In the genomic region with DNA sequence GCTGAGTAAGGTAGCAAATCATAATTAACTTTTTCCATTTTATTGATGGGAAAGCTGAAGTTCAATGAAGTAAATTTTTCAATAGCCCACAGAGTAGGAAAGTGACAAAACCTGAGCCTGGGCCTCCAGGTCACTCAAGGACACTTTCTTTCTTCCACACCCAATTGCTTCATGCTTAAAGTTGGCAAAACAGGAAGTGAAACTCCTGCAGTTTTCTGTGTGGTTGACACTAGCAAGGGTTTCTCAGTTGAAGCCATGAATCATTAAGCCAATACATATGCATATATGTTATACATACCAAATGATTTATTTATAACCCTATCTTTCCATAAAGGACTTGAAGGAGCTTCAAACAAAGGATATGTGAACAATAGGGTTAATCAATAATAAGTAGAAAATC, we compare ENCODE assay signal across 8 cellular contexts.
A peak's percentile ranks its signal among the peaks of the same experiment; 100 is the strongest.
DNase-seq lines count a peak whose midpoint lies in the region; ATAC-seq lines count a peak whose summit lies in the region.

No MANE protein-coding gene starts in this region.

- peak overlapping the region; percentile 56 for H3K4me2 ChIP-seq in BLaER1

- H4K20me1 ChIP-seq in BLaER1 = no peaks in the 10 kb centered on the region

- ATAC-seq in GM19438 (IDR thresholded peaks at IDR 0.05; ENCODE audit: low read depth, unreplicated experiment) = peak; percentile 99
- peak; percentile 99 for ATAC-seq in HG03342 (IDR thresholded peaks at IDR 0.05; ENCODE audit: unreplicated experiment)
- ATAC-seq in activated naive CD8-positive, alpha-beta T cell treated with anti-CD3 and anti-CD28 coated beads, Interleukin-2, amount 50 U/mL, for 24 hours = peak; percentile 73
- peak; percentile 70 for ATAC-seq in stimulated activated effector memory CD8-positive, alpha-beta T cell treated with anti-CD3 and anti-CD28 coated beads, Interleukin-12 subunit alpha, Interleukin-12 subunit beta, amount 100 ng/mL, for 72 hours

- H3K9ac ChIP-seq in BLaER1 = no peak overlapping the region

- H3K27me3 Mint-ChIP-seq in activated naive CD8-positive, alpha-beta T cell treated with anti-CD3 and anti-CD28 coated beads, Interleukin-2, amount 50 U/mL, for 24 hours = peaks cover 4% of the 10 kb centered on the region

- H3K9me3 ChIP-seq in BLaER1 = no peaks in the 10 kb centered on the region

- no peaks in the 10 kb centered on the region for H3K9me3 Mint-ChIP-seq in activated naive CD8-positive, alpha-beta T cell treated with anti-CD3 and anti-CD28 coated beads, Interleukin-2, amount 50 U/mL, for 24 hours
- H3K9me3 Mint-ChIP-seq in stimulated activated effector memory CD8-positive, alpha-beta T cell treated with anti-CD3 and anti-CD28 coated beads, Interleukin-12 subunit alpha, Interleukin-12 subunit beta, amount 100 ng/mL, for 72 hours = peaks cover 2% of the 10 kb centered on the region

- H3K4me1 Mint-ChIP-seq in activated naive CD8-positive, alpha-beta T cell treated with anti-CD3 and anti-CD28 coated beads, Interleukin-2, amount 50 U/mL, for 24 hours = peaks cover 16% of the 10 kb centered on the region
- H3K4me1 Mint-ChIP-seq in stimulated activated effector memory CD8-positive, alpha-beta T cell treated with anti-CD3 and anti-CD28 coated beads, Interleukin-12 subunit alpha, Interleukin-12 subunit beta, amount 100 ng/mL, for 72 hours = no peaks in the 10 kb centered on the region

- H3K4me1 ChIP-seq in BLaER1 = peaks cover 40% of the 10 kb centered on the region

- H3K4me3 ChIP-seq in BLaER1 = no peak overlapping the region

- peak overlapping the region; percentile 66 for H3K27ac ChIP-seq in BLaER1

- no peaks in the 10 kb centered on the region for H3K36me3 Mint-ChIP-seq in activated naive CD8-positive, alpha-beta T cell treated with anti-CD3 and anti-CD28 coated beads, Interleukin-2, amount 50 U/mL, for 24 hours (ENCODE audit: low read depth)
- no peaks in the 10 kb centered on the region for H3K36me3 Mint-ChIP-seq in stimulated activated effector memory CD8-positive, alpha-beta T cell treated with anti-CD3 and anti-CD28 coated beads, Interleukin-12 subunit alpha, Interleukin-12 subunit beta, amount 100 ng/mL, for 72 hours

- no peaks in the 10 kb centered on the region for H3K36me3 ChIP-seq in BLaER1

- H3K27ac Mint-ChIP-seq in activated naive CD8-positive, alpha-beta T cell treated with anti-CD3 and anti-CD28 coated beads, Interleukin-2, amount 50 U/mL, for 24 hours = no peak overlapping the region
- no peak overlapping the region for H3K27ac Mint-ChIP-seq in stimulated activated effector memory CD8-positive, alpha-beta T cell treated with anti-CD3 and anti-CD28 coated beads, Interleukin-12 subunit alpha, Interleukin-12 subunit beta, amount 100 ng/mL, for 72 hours

- no peaks in the 10 kb centered on the region for H3K27me3 ChIP-seq in BLaER1

- no peak overlapping the region for H3K4me3 Mint-ChIP-seq in activated naive CD8-positive, alpha-beta T cell treated with anti-CD3 and anti-CD28 coated beads, Interleukin-2, amount 50 U/mL, for 24 hours
- no peak overlapping the region for H3K4me3 Mint-ChIP-seq in stimulated activated effector memory CD8-positive, alpha-beta T cell treated with anti-CD3 and anti-CD28 coated beads, Interleukin-12 subunit alpha, Interleukin-12 subunit beta, amount 100 ng/mL, for 72 hours

- peak; percentile 11 for DNase-seq in activated naive CD8-positive, alpha-beta T cell treated with anti-CD3 and anti-CD28 coated beads, Interleukin-2, amount 50 U/mL, for 24 hours
- DNase-seq in stimulated activated effector memory CD8-positive, alpha-beta T cell treated with anti-CD3 and anti-CD28 coated beads, Interleukin-12 subunit alpha, Interleukin-12 subunit beta, amount 100 ng/mL, for 72 hours (ENCODE audit: low spot score in 2 of 2) = no peak
- DNase-seq in SW 1271 (lab: John Stamatoyannopoulos, UW) (no peak), NCI-H2107 treated with DMSO at 0.1 percent for 48 hours (lab: John Stamatoyannopoulos, UW; ENCODE audit: unreplicated experiment) (no peak), DMS 273 treated with DMSO at 0.1 percent for 48 hours (lab: John Stamatoyannopoulos, UW) (no peak)
